In genomic region chr12:132541996-132542395, GRCh38 we compare ENCODE assay signal across 24 cellular contexts. TPM values are rescaled to one million over a fixed set of nuclear protein-coding genes. Genes with fewer than 3 reads are reported as not detected.
A peak's percentile ranks its signal among the peaks of the same experiment; 100 is the strongest.
DNase-seq lines count a peak whose midpoint lies in the region; ATAC-seq, FAIRE-seq and TF ChIP-seq lines count a peak whose summit lies in the region.
"Had no signal": no experiment of that assay in that cellular context is flagged by ENCODE, and none has a peak within 500 bp of the region (broad histone marks: within the 10 kb centered on the region; RNA-seq: fewer than 3 reads in every experiment).

No MANE protein-coding gene starts in this region.

- no peak overlapping the region for H3K4me2 ChIP-seq in HepG2 (ENCODE audit: low read depth, low read length)
- no peak overlapping the region for H3K4me2 ChIP-seq in IMR-90 (ENCODE audit: low read depth, low read length)
- H3K4me2 ChIP-seq in neuronal stem cell (ENCODE audit: insufficient read depth, low read length, poor library complexity, severe bottlenecking), result no peak overlapping the region
- no peak overlapping the region for H3K4me2 ChIP-seq in osteoblast (ENCODE audit: insufficient read depth, low read length)
- H3K4me2 ChIP-seq in hepatocyte, result no peak overlapping the region
- H3K4me2 ChIP-seq: A549 had no signal

- ATAC-seq in HepG2 (no peak), right lobe of liver (no peak), IMR-90 (ENCODE audit: low read depth) (no peak)
- no peak for ATAC-seq in CD8-positive, alpha-beta T cell
- ATAC-seq: A549, GM12878 had no signal

- H3K27ac Mint-ChIP-seq in endodermal cell, result no peak overlapping the region
- no peak overlapping the region for H3K27ac Mint-ChIP-seq in CD8-positive, alpha-beta T cell
- H3K27ac Mint-ChIP-seq: B cell; CD4-positive, CD25-positive, alpha-beta regulatory T cell had no signal

- H3K9ac ChIP-seq in HepG2 (ENCODE audit: insufficient read depth, low read depth, low read length) (no peak overlapping the region), IMR-90 (ENCODE audit: low read depth, low read length) (no peak overlapping the region), endodermal cell (ENCODE audit: extremely low read depth, low read length, poor library complexity, severe bottlenecking) (no peak overlapping the region), neuronal stem cell (ENCODE audit: low read depth, low read length, poor library complexity) (peak overlapping the region; percentile 63)

- H3K4me1 Mint-ChIP-seq in endodermal cell, result no peaks in the 10 kb centered on the region
- H3K4me1 Mint-ChIP-seq in CD8-positive, alpha-beta T cell (ENCODE audit: low read depth), result peaks cover 13% of the 10 kb centered on the region
- H3K4me1 Mint-ChIP-seq: CD14-positive monocyte had no signal

- H4K91ac ChIP-seq in IMR-90 (ENCODE audit: insufficient read depth, low read depth, low read length), result no peak overlapping the region
- no peak overlapping the region for H4K91ac ChIP-seq in neuronal stem cell (ENCODE audit: low read depth, low read length, poor library complexity)

- H2BK15ac ChIP-seq in IMR-90 (ENCODE audit: low read depth, low read length) (no peak overlapping the region), neuronal stem cell (ENCODE audit: low read length) (no peak overlapping the region)

- no peak overlapping the region for H4K5ac ChIP-seq in IMR-90 (ENCODE audit: low read depth, low read length)

- CTCF ChIA-PET in HepG2 (lab: Yijun Ruan, JAX; ENCODE audit: low intra/inter-chr PET ratio, low total read pairs) (no interaction called here), IMR-90 (lab: Yijun Ruan, JAX) (no interaction called here)
- CTCF ChIA-PET in CD8-positive, alpha-beta T cell (lab: Charles Lee), result no interaction called here

- no peaks in the 10 kb centered on the region for H3K36me3 ChIP-seq in HepG2 (replicated peaks in 1 of 2; ENCODE audit: control insufficient read depth in 1 of 2, insufficient read depth in 2 of 2, low read length in 2 of 2)
- no peaks in the 10 kb centered on the region for H3K36me3 ChIP-seq in right lobe of liver
- H3K36me3 ChIP-seq in IMR-90 (ENCODE audit: control insufficient read depth, insufficient read depth, low read length), result no peaks in the 10 kb centered on the region; the same call in 1 of the 2 replicates
- H3K36me3 ChIP-seq in endodermal cell (ENCODE audit: control insufficient read depth, insufficient read depth, low read length), result no peaks in the 10 kb centered on the region
- no peaks in the 10 kb centered on the region for H3K36me3 ChIP-seq in neuronal stem cell (replicated peaks in 1 of 2; ENCODE audit: control insufficient read depth in 2 of 2, insufficient read depth in 2 of 2, low read length in 2 of 2)
- H3K36me3 ChIP-seq in CD8-positive, alpha-beta T cell (ENCODE audit: insufficient read depth, low read length), result no peaks in the 10 kb centered on the region
- H3K36me3 ChIP-seq in osteoblast (ENCODE audit: insufficient read depth, low read length), result no peaks in the 10 kb centered on the region
- H3K36me3 ChIP-seq in hepatocyte (replicated peaks; ENCODE audit: insufficient read depth, low read depth), result no peaks in the 10 kb centered on the region

- H3K27me3 Mint-ChIP-seq in endodermal cell (ENCODE audit: insufficient read depth), result peaks cover 77% of the 10 kb centered on the region
- no peaks in the 10 kb centered on the region for H3K27me3 Mint-ChIP-seq in CD8-positive, alpha-beta T cell (ENCODE audit: low read depth)
- H3K27me3 Mint-ChIP-seq: B cell; CD4-positive, alpha-beta memory T cell; CD4-positive, CD25-positive, alpha-beta regulatory T cell had no signal

- no peak for DNase-seq in HepG2 (ENCODE audit: low spot score)
- DNase-seq in right lobe of liver, result no peak
- no peak for DNase-seq in IMR-90
- DNase-seq in endodermal cell, result no peak
- DNase-seq in neuronal stem cell (ENCODE audit: low spot score), result no peak
- no peak for DNase-seq in CD8-positive, alpha-beta T cell
- DNase-seq in osteoblast (ENCODE audit: insufficient read length, low spot score, missing footprints), result no peak
- DNase-seq in hepatocyte (ENCODE audit: low spot score), result no peak
- DNase-seq: AML-193; C1 segment of cervical spinal cord; Caco-2; Calu3; CD4-positive, alpha-beta memory T cell; CD4-positive, CD25-positive, alpha-beta regulatory T cell; DMS79 treated with DMSO at 0.1 percent for 48 hours; GDM1 had no signal

- no peaks in the 10 kb centered on the region for H3K36me3 Mint-ChIP-seq in endodermal cell (ENCODE audit: low read depth)
- peaks cover 8% of the 10 kb centered on the region for H3K36me3 Mint-ChIP-seq in CD8-positive, alpha-beta T cell

- no peak for TF ChIP-seq POLR2A in HepG2 (IDR thresholded peaks at IDR 0.05; ENCODE audit: insufficient read depth in 1 of 2, low read depth in 2 of 2, low read length in 2 of 2)
- no peak for TF ChIP-seq POLR2A in right lobe of liver (IDR thresholded peaks at IDR 0.05)
- no peak for TF ChIP-seq POLR2A in IMR-90 (IDR thresholded peaks at IDR 0.05; ENCODE audit: low read depth, low read length)

- H3K79me1 ChIP-seq in IMR-90 (ENCODE audit: low read depth in 1 of 2, low read length in 2 of 2) (peaks cover 0 to 3% of the 10 kb centered on the region in 2 experiments; a peak in 1 of 4 replicates), neuronal stem cell (ENCODE audit: low read depth, low read length) (no peaks in the 10 kb centered on the region)

- H3K27ac ChIP-seq in HepG2 (ENCODE audit: extremely low read length, insufficient read depth, low read length) (no peak overlapping the region), right lobe of liver (no peak overlapping the region), IMR-90 (ENCODE audit: insufficient read depth, low read length) (no peak overlapping the region), endodermal cell (ENCODE audit: low read depth, low read length) (peak overlapping the region; percentile 96), neuronal stem cell (replicated peaks; ENCODE audit: low read length) (no peak overlapping the region), osteoblast (ENCODE audit: low read depth, low read length) (no peak overlapping the region), hepatocyte (no peak overlapping the region)
- no peak overlapping the region for H3K27ac ChIP-seq in CD8-positive, alpha-beta T cell (ENCODE audit: low read depth, low read length)
- H3K27ac ChIP-seq: 22Rv1, A549 had no signal

- no peak overlapping the region for H3K56ac ChIP-seq in IMR-90 (ENCODE audit: extremely low read depth, insufficient read depth, low read length)

- H3K23ac ChIP-seq in IMR-90 (ENCODE audit: low read depth, low read length) (no peak overlapping the region), neuronal stem cell (ENCODE audit: low read depth, low read length, poor library complexity) (peak overlapping the region; percentile 20)

- H3K18ac ChIP-seq in IMR-90 (ENCODE audit: low read depth, low read length), result no peak overlapping the region
- H3K18ac ChIP-seq in neuronal stem cell (ENCODE audit: low read length), result peak overlapping the region; percentile 13

- no peak overlapping the region for H2BK20ac ChIP-seq in IMR-90 (ENCODE audit: low read depth, low read length)

- TF ChIP-seq EP300 in HepG2 (IDR thresholded peaks at IDR 0.05; ENCODE audit: low read depth in 2 of 2, low read length in 2 of 2) (no peak), HepG2 (CRISPR knock-in tag; IDR thresholded peaks at IDR 0.05; ENCODE audit: borderline replicate concordance) (no peak)

- H2AK5ac ChIP-seq in IMR-90 (ENCODE audit: low read depth, low read length), result no peak overlapping the region
- peak overlapping the region; percentile 68 for H2AK5ac ChIP-seq in neuronal stem cell (ENCODE audit: low read depth, low read length)

- H3K4me3 Mint-ChIP-seq in endodermal cell, result no peak overlapping the region
- H3K4me3 Mint-ChIP-seq in CD8-positive, alpha-beta T cell, result no peak overlapping the region
- H3K4me3 Mint-ChIP-seq: B cell; CD14-positive monocyte; CD4-positive, alpha-beta memory T cell; CD4-positive, CD25-positive, alpha-beta regulatory T cell had no signal

- dilution Hi-C loops in IMR-90 (cut with HindIII; ENCODE audit: low sequenced_read_pairs, unreplicated experiment), result no loop called here

- H3K27me3 ChIP-seq in HepG2 (ENCODE audit: control insufficient read depth in 1 of 2, insufficient read depth in 2 of 2, low read length in 2 of 2) (no peaks in the 10 kb centered on the region), right lobe of liver (no peaks in the 10 kb centered on the region), IMR-90 (ENCODE audit: control insufficient read depth, insufficient read depth, low read length) (no peaks in the 10 kb centered on the region), endodermal cell (ENCODE audit: control insufficient read depth, insufficient read depth, low read length, poor library complexity, severe bottlenecking) (peaks cover 52% of the 10 kb centered on the region), neuronal stem cell (ENCODE audit: control insufficient read depth in 3 of 3, insufficient read depth in 3 of 3, low read depth in 1 of 3, low read length in 3 of 3) (peaks cover 0 to 6% (median 0%) of the 10 kb centered on the region in 3 experiments), osteoblast (ENCODE audit: insufficient read depth, low read length) (no peaks in the 10 kb centered on the region), hepatocyte (no peaks in the 10 kb centered on the region)
- H3K27me3 ChIP-seq in CD8-positive, alpha-beta T cell (ENCODE audit: insufficient read depth, low read length), result no peaks in the 10 kb centered on the region

- FAIRE-seq in HepG2 (lab: Jason Lieb, UNC), result no peak
- FAIRE-seq: A549, D721Med, GM12878, GM12892, GM18507 had no signal

- H3K79me2 ChIP-seq in HepG2 (ENCODE audit: insufficient read depth, low read length) (no peaks in the 10 kb centered on the region), osteoblast (ENCODE audit: insufficient read depth, low read length) (no peaks in the 10 kb centered on the region), hepatocyte (no peaks in the 10 kb centered on the region)

- H3K4me1 ChIP-seq in HepG2 (ENCODE audit: insufficient read depth, low read length), result no peaks in the 10 kb centered on the region
- H3K4me1 ChIP-seq in right lobe of liver, result no peaks in the 10 kb centered on the region
- no peaks in the 10 kb centered on the region for H3K4me1 ChIP-seq in IMR-90 (ENCODE audit: control insufficient read depth, insufficient read depth, low read length)
- H3K4me1 ChIP-seq in endodermal cell (ENCODE audit: control insufficient read depth, insufficient read depth, low read length), result no peaks in the 10 kb centered on the region
- peaks cover 9 to 15% of the 10 kb centered on the region in 2 donors for H3K4me1 ChIP-seq in neuronal stem cell (ENCODE audit: control insufficient read depth in 2 of 2, insufficient read depth in 1 of 2, low read depth in 1 of 2, low read length in 2 of 2)
- peaks cover 5% of the 10 kb centered on the region for H3K4me1 ChIP-seq in CD8-positive, alpha-beta T cell (ENCODE audit: insufficient read depth, low read length)
- H3K4me1 ChIP-seq in osteoblast (ENCODE audit: insufficient read depth, low read length), result no peaks in the 10 kb centered on the region
- H3K4me1 ChIP-seq in hepatocyte (ENCODE audit: insufficient read depth), result no peaks in the 10 kb centered on the region
- H3K4me1 ChIP-seq: A549, Caco-2 had no signal

- no peak overlapping the region for H2BK12ac ChIP-seq in neuronal stem cell (ENCODE audit: low read length)

- TF ChIP-seq RAD21 in HepG2 (CRISPR knock-in tag; IDR thresholded peaks at IDR 0.05) (no peak), IMR-90 (IDR thresholded peaks at IDR 0.05; ENCODE audit: low read length) (no peak)

- no TSS peak for BruUV-seq in HepG2 (replicated peaks; lab: Mats Ljungman, UMichigan)
- no TSS peak for BruUV-seq in IMR-90 (replicated peaks; lab: Mats Ljungman, UMichigan)

- no peak overlapping the region for H4K8ac ChIP-seq in IMR-90 (ENCODE audit: low read depth in 2 of 2, low read length in 2 of 2)
- H4K8ac ChIP-seq in neuronal stem cell (ENCODE audit: low read depth, low read length), result no peak overlapping the region

- in situ Hi-C loops in HepG2 (cut with HindIII; ENCODE audit: extremely low pct_ligation_motif_present, low pct_unique_long_range_greater_than_20kb) (no loop called here), IMR-90 (cut with MboI; ENCODE audit: low sequenced_read_pairs) (no loop called here)

- peak overlapping the region; percentile 55 for H2AK9ac ChIP-seq in IMR-90 (replicated peaks; ENCODE audit: low read depth, low read length, poor library complexity)

- peaks cover 1% of the 10 kb centered on the region for H3K9me3 Mint-ChIP-seq in endodermal cell
- no peaks in the 10 kb centered on the region for H3K9me3 Mint-ChIP-seq in CD8-positive, alpha-beta T cell
- H3K9me3 Mint-ChIP-seq: CD14-positive monocyte; CD4-positive, CD25-positive, alpha-beta regulatory T cell had no signal

- peaks cover 14% of the 10 kb centered on the region; the same call in 1 of the 2 replicates for H4K20me1 ChIP-seq in HepG2 (ENCODE audit: insufficient read depth, low read length)
- peaks cover 12% of the 10 kb centered on the region for H4K20me1 ChIP-seq in IMR-90 (ENCODE audit: insufficient read depth, low read length)
- H4K20me1 ChIP-seq in osteoblast (ENCODE audit: insufficient read depth, low read length), result peaks cover 4% of the 10 kb centered on the region
- H4K20me1 ChIP-seq in hepatocyte (ENCODE audit: insufficient read depth, poor library complexity, severe bottlenecking), result peaks cover 13% of the 10 kb centered on the region

- no peak overlapping the region for H2AFZ ChIP-seq in HepG2 (ENCODE audit: low read length)
- peak overlapping the region; percentile 51 for H2AFZ ChIP-seq in IMR-90 (replicated peaks; ENCODE audit: low read length, poor library complexity)
- no peak overlapping the region for H2AFZ ChIP-seq in neuronal stem cell (ENCODE audit: low read length)
- no peak overlapping the region for H2AFZ ChIP-seq in osteoblast (ENCODE audit: low read length)
- H2AFZ ChIP-seq in hepatocyte, result no peak overlapping the region

- no peak overlapping the region for H2BK5ac ChIP-seq in IMR-90 (ENCODE audit: low read depth, low read length, poor library complexity, severe bottlenecking)
- H2BK5ac ChIP-seq in neuronal stem cell (ENCODE audit: low read length), result no peak overlapping the region

- peaks cover 5% of the 10 kb centered on the region; the same call in 1 of the 2 replicates for H3K9me1 ChIP-seq in IMR-90 (ENCODE audit: insufficient read depth, low read length)

- TF ChIP-seq CTCF in HepG2 (CRISPR knock-in tag; IDR thresholded peaks at IDR 0.05) (no peak), right lobe of liver (IDR thresholded peaks at IDR 0.05) (no peak), IMR-90 (conservative IDR thresholded peaks at IDR 0.05; ENCODE audit: low read depth, low read length) (no peak), endodermal cell (conservative IDR thresholded peaks at IDR 0.05) (no peak), osteoblast (IDR thresholded peaks at IDR 0.05; ENCODE audit: extremely low read depth, low read depth, low read length) (no peak), hepatocyte (IDR thresholded peaks at IDR 0.05; ENCODE audit: poor library complexity) (no peak)
- TF ChIP-seq CTCF in CD8-positive, alpha-beta T cell (IDR thresholded peaks at IDR 0.05), result no peak

- H3K14ac ChIP-seq in IMR-90 (replicated peaks; ENCODE audit: low read depth, low read length) (no peak overlapping the region), neuronal stem cell (ENCODE audit: low read length) (peak overlapping the region; percentile 75)

- H2BK120ac ChIP-seq in IMR-90 (ENCODE audit: low read depth, low read length) (no peak overlapping the region), neuronal stem cell (ENCODE audit: low read depth, low read length) (no peak overlapping the region)

- intact Hi-C loops in HepG2 (cut with micrococcal nuclease; ENCODE audit: unreplicated experiment) (no loop called here), right lobe of liver (cut with DNase I) (no loop called here), IMR-90 (cut with micrococcal nuclease) (no loop called here)
- intact Hi-C loops in CD8-positive, alpha-beta T cell (cut with DNase I, micrococcal nuclease), result no loop called here

- no peak overlapping the region for H3K4me3 ChIP-seq in HepG2 (replicated peaks in 1 of 3; ENCODE audit: insufficient read depth in 1 of 3, low read depth in 2 of 3, low read length in 3 of 3)
- no peak overlapping the region for H3K4me3 ChIP-seq in right lobe of liver
- no peak overlapping the region for H3K4me3 ChIP-seq in IMR-90 (ENCODE audit: insufficient read depth, low read depth, low read length)
- H3K4me3 ChIP-seq in endodermal cell (ENCODE audit: low read length), result no peak overlapping the region
- H3K4me3 ChIP-seq in neuronal stem cell (ENCODE audit: low read length in 2 of 2), result no peak overlapping the region
- H3K4me3 ChIP-seq in CD8-positive, alpha-beta T cell (ENCODE audit: low read depth, low read length), result no peak overlapping the region
- no peak overlapping the region for H3K4me3 ChIP-seq in osteoblast (ENCODE audit: insufficient read depth, low read length)
- no peak overlapping the region for H3K4me3 ChIP-seq in hepatocyte
- H3K4me3 ChIP-seq: A549, GM12878 had no signal

- H3K9me2 ChIP-seq in hepatocyte (replicated peaks; ENCODE audit: insufficient read depth), result no peaks in the 10 kb centered on the region

- WGBS in HepG2 (ENCODE audit: low lambda C conversion rate), result 99% methylated on average over 13 of the region's 20 CpGs
- WGBS in right lobe of liver (ENCODE audit: insufficient coverage, low coverage, low lambda C conversion rate, missing lambda C conversion rate), result no CpG with 5 or more reads among the region's 20 CpGs
- WGBS in IMR-90 (ENCODE audit: extremely low coverage in 2 of 2, insufficient read length in 1 of 2), 2 experiments, result 94% methylated on average over 15 of the region's 20 CpGs; no CpG with 5 or more reads in 1 of the 2 experiments
- WGBS in endodermal cell (ENCODE audit: insufficient coverage in 1 of 2, insufficient read length in 1 of 2), 2 experiments, result 89 to 92% methylated on average over 20 of the region's 20 CpGs
- WGBS in neuronal stem cell (ENCODE audit: extremely low coverage in 2 of 2, insufficient read length in 2 of 2, insufficient replicate concordance in 1 of 2), 2 donors, result no CpG with 5 or more reads among the region's 20 CpGs
- 95% methylated on average over 19 of the region's 20 CpGs for WGBS in hepatocyte (ENCODE audit: low lambda C conversion rate, missing lambda C conversion rate)

- H3K4ac ChIP-seq in IMR-90 (ENCODE audit: low read depth, low read length) (no peak overlapping the region), neuronal stem cell (ENCODE audit: low read length) (no peak overlapping the region)

- POLR2A ChIA-PET in HepG2 (lab: Yijun Ruan, JAX) (no interaction called here), IMR-90 (lab: Charles Lee; ENCODE audit: unreplicated experiment) (no interaction called here)
- POLR2A ChIA-PET in CD8-positive, alpha-beta T cell (lab: Charles Lee), result no interaction called here

- H3K9me3 ChIP-seq in HepG2 (ENCODE audit: low read length), result no peaks in the 10 kb centered on the region
- H3K9me3 ChIP-seq in right lobe of liver, result no peaks in the 10 kb centered on the region
- no peaks in the 10 kb centered on the region for H3K9me3 ChIP-seq in IMR-90 (ENCODE audit: control insufficient read depth, insufficient read depth, low read length)
- peaks cover under 1% of the 10 kb centered on the region for H3K9me3 ChIP-seq in endodermal cell (ENCODE audit: control insufficient read depth, low read length)
- peaks cover 0 to 4% of the 10 kb centered on the region in 2 donors for H3K9me3 ChIP-seq in neuronal stem cell (replicated peaks in 1 of 2; ENCODE audit: control insufficient read depth in 2 of 2, insufficient read depth in 1 of 2, low read depth in 1 of 2, low read length in 2 of 2)
- H3K9me3 ChIP-seq in CD8-positive, alpha-beta T cell (ENCODE audit: low read length), result no peaks in the 10 kb centered on the region
- no peaks in the 10 kb centered on the region for H3K9me3 ChIP-seq in osteoblast (ENCODE audit: low read depth, low read length)
- no peaks in the 10 kb centered on the region for H3K9me3 ChIP-seq in hepatocyte (ENCODE audit: low read depth)
- H3K9me3 ChIP-seq: A549, Caco-2 had no signal

RNA-seq across cellular contexts. Expression of gene FBRSL1, which starts 52.0 kb away (rescaled TPM):
- 3.7 and 7.9 TPM in 2 replicates for total RNA-seq in HepG2 (2016; rRNA removed; fragmentation: Illumina TruSeq; extraction: Trizol)
- total RNA-seq in HepG2 (2016; cell fraction: cytosol; rRNA removed; fragmentation: Illumina TruSeq; extraction: Trizol; ENCODE audit: low read depth), result 2.7 and 3.6 TPM in 2 replicates
- total RNA-seq in HepG2 (2016; cell fraction: insoluble cytoplasmic fraction; rRNA removed; fragmentation: Illumina TruSeq; extraction: Trizol), result 5.4 and 6.9 TPM in 2 replicates
- total RNA-seq in HepG2 (2016; cell fraction: membrane; rRNA removed; fragmentation: Illumina TruSeq; extraction: Trizol), result 7.0 and 9.3 TPM in 2 replicates
- 10.9 and 11.0 TPM in 2 replicates for total RNA-seq in HepG2 (2016; cell fraction: nucleus; rRNA removed; fragmentation: Illumina TruSeq; extraction: Trizol)
- polyA plus RNA-seq in HepG2 (2011; rRNA removed), result 3.6 and 4.9 TPM in 2 replicates
- 3.0 and 6.0 TPM in 2 replicates for polyA plus RNA-seq in HepG2 (2011; cell fraction: cytosol; rRNA removed)
- 50.9 and 76.3 TPM in 2 replicates for polyA plus RNA-seq in HepG2 (2011; cell fraction: nucleus; rRNA removed)
- polyA plus RNA-seq in HepG2 (2012), result 25.5 and 31.0 TPM in 2 replicates
- 5.9 and 6.4 TPM in 2 replicates for polyA plus RNA-seq in HepG2 (2016; cell fraction: cytosol; fragmentation: Illumina TruSeq; extraction: Trizol; ENCODE audit: low read depth)
- 20.0 and 28.2 TPM in 2 replicates for polyA plus RNA-seq in HepG2 (2016; cell fraction: insoluble cytoplasmic fraction; fragmentation: Illumina TruSeq; extraction: Trizol; ENCODE audit: low read depth)
- polyA plus RNA-seq in HepG2 (2016; cell fraction: membrane; fragmentation: Illumina TruSeq; extraction: Trizol; ENCODE audit: low read depth), result 20.5 and 23.8 TPM in 2 replicates
- polyA plus RNA-seq in HepG2 (2016; cell fraction: nucleus; fragmentation: Illumina TruSeq; extraction: Trizol; ENCODE audit: insufficient read depth, low read depth), result 64.1 and 69.3 TPM in 2 replicates
- 3.8 and 7.6 TPM in 2 replicates for polyA minus RNA-seq in HepG2 (2011; rRNA and poly(A)+ RNA removed; ENCODE audit: low replicate concordance)
- polyA minus RNA-seq in HepG2 (2011; cell fraction: cytosol; rRNA and poly(A)+ RNA removed), result 17.3 and 28.7 TPM in 2 replicates
- 8.5 and 11.2 TPM in 2 replicates for polyA minus RNA-seq in HepG2 (2011; cell fraction: nucleus; rRNA and poly(A)+ RNA removed)
- total RNA-seq in right lobe of liver, result 10 to 100 TPM; 16.2 to 27.6 (median 23.3) TPM
- 0.36 and 0.83 TPM in 2 replicates for total RNA-seq in IMR-90 (2012; rRNA removed)
- 10.8 and 12.9 TPM in 2 replicates for polyA plus RNA-seq in IMR-90 (2012; rRNA removed)
- 9.9 and 14.5 TPM in 2 replicates for polyA plus RNA-seq in IMR-90 (2012; cell fraction: cytosol; rRNA removed)
- 30.2 and 71.7 TPM in 2 replicates for polyA plus RNA-seq in IMR-90 (2012; cell fraction: nucleus; rRNA removed; ENCODE audit: low replicate concordance)
- 10 to 100 TPM; 74.9 to 92.3 TPM for total RNA-seq in endodermal cell
- polyA plus RNA-seq in endodermal cell (2013, experiment 1 of 2), result 72.6 TPM
- polyA plus RNA-seq in endodermal cell (2013, experiment 2 of 2), result 64.1 TPM
- polyA plus RNA-seq in neuronal stem cell (2013, experiment 1 of 2), result 61.7 TPM
- 70.1 TPM for polyA plus RNA-seq in neuronal stem cell (2013, experiment 2 of 2)
- total RNA-seq in CD8-positive, alpha-beta T cell, result 10 to 100 TPM; 78.5 to 82.0 TPM
- total RNA-seq in osteoblast, result 2.7 and 12.3 TPM in 2 replicates
- total RNA-seq in hepatocyte, result 5.8 and 18.5 TPM in 2 replicates
- polyA plus RNA-seq in hepatocyte, result 61.1 and 69.1 TPM in 2 replicates
